In the genomic region with DNA sequence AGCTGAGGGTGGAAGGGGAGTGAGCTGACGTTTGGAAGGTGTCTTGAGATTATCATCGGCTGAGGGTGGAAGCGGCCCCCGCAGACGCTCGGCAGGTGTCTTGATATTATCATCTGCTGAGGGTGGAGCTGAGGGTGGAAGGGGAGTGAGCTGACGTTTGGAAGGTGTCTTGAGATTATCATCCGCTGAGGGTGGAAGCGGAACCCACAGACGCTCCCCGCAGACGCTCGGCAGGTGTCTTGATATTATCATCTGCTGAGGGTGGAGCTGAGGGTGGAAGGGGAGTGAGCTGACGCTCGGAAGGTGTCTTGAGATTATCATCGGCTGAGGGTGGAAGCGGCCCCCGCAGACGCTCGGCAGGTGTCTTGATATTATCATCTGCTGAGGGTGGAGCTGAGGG, we compare ENCODE assay signal across 8 cellular contexts. TPM values are rescaled to one million over a fixed set of nuclear protein-coding genes. Genes with fewer than 3 reads are reported as not detected.
DNase-seq lines count a peak whose midpoint lies in the region; ATAC-seq and TF ChIP-seq lines count a peak whose summit lies in the region.
"Not testable (repeated sequence)": the region's sequence is repeated elsewhere in the genome, so short reads cannot be mapped to it uniquely, and the experiment has no call there.

No MANE protein-coding gene starts in this region.

- peak overlapping the region; percentile 49 for H3K27ac Mint-ChIP-seq in CD4-positive, alpha-beta T cell
- not testable (repeated sequence) for H3K27ac Mint-ChIP-seq in activated CD4-positive, alpha-beta memory T cell treated with anti-CD3 and anti-CD28 coated beads for 36 hours
- H3K27ac Mint-ChIP-seq in memory B cell: peak overlapping the region; percentile 74

- H3K9me2 ChIP-seq in OCI-LY7 (ENCODE audit: insufficient read depth, low read length): not testable (repeated sequence)

- intact Hi-C loops in CD4-positive, alpha-beta T cell (cut with DNase I, micrococcal nuclease); OCI-LY7 (cut with micrococcal nuclease; ENCODE audit: unreplicated experiment); activated CD4-positive, alpha-beta memory T cell treated with anti-CD3 and anti-CD28 coated beads for 36 hours (cut with micrococcal nuclease): not testable (repeated sequence)

- not testable (repeated sequence) for BruUV-seq in OCI-LY7 (replicated peaks; lab: Mats Ljungman, UMichigan)

- not testable (repeated sequence) for H3K27me3 Mint-ChIP-seq in CD4-positive, alpha-beta T cell; activated CD4-positive, alpha-beta memory T cell treated with anti-CD3 and anti-CD28 coated beads for 36 hours; memory B cell

- not testable (repeated sequence) for H3K27ac ChIP-seq in CD4-positive, alpha-beta T cell (ENCODE audit: low read depth, low read length); OCI-LY7 (ENCODE audit: low read depth, low read length, poor library complexity, severe bottlenecking)

- H3K4me3 ChIP-seq in OCI-LY7 (ENCODE audit: low read depth, low read length, poor library complexity, severe bottlenecking): not testable (repeated sequence)

- H3K4me1 Mint-ChIP-seq in CD4-positive, alpha-beta T cell (ENCODE audit: low read depth); activated CD4-positive, alpha-beta memory T cell treated with anti-CD3 and anti-CD28 coated beads for 36 hours (ENCODE audit: low read depth); memory B cell: not testable (repeated sequence)

- H4K20me1 ChIP-seq in OCI-LY7 (ENCODE audit: insufficient read depth, low read length): not testable (repeated sequence)

- not testable (repeated sequence) for TF ChIP-seq CTCF in CD4-positive, alpha-beta T cell (IDR thresholded peaks at IDR 0.05); OCI-LY7 (conservative IDR thresholded peaks at IDR 0.05; ENCODE audit: low read length)

- not testable (repeated sequence) for H3K9me3 Mint-ChIP-seq in CD4-positive, alpha-beta T cell; activated CD4-positive, alpha-beta memory T cell treated with anti-CD3 and anti-CD28 coated beads for 36 hours; memory B cell

- H3K9me3 ChIP-seq in CD4-positive, alpha-beta T cell (ENCODE audit: control insufficient read depth, low read length); OCI-LY7 (ENCODE audit: low read length): not testable (repeated sequence)

- not testable (repeated sequence) for H3K36me3 Mint-ChIP-seq in CD4-positive, alpha-beta T cell (ENCODE audit: low read depth); activated CD4-positive, alpha-beta memory T cell treated with anti-CD3 and anti-CD28 coated beads for 36 hours; memory B cell

- not testable (repeated sequence) for H3K4me1 ChIP-seq in OCI-LY7 (ENCODE audit: insufficient read depth, low read length, poor library complexity, severe bottlenecking)

- not testable (repeated sequence) for H3K36me3 ChIP-seq in OCI-LY7 (ENCODE audit: insufficient read depth, low read length)

- POLR2A ChIA-PET in CD4-positive, alpha-beta T cell (lab: Charles Lee); OCI-LY7 (lab: Charles Lee); activated CD4-positive, alpha-beta memory T cell treated with anti-CD3 and anti-CD28 coated beads for 36 hours (lab: Charles Lee): not testable (repeated sequence)

- not testable (repeated sequence) for H2AFZ ChIP-seq in OCI-LY7 (ENCODE audit: low read length)

- H3K4me2 ChIP-seq in OCI-LY7 (ENCODE audit: low read length): peak overlapping the region; percentile 42; the same call in 1 of the 2 replicates

- H3K27me3 ChIP-seq in CD4-positive, alpha-beta T cell (ENCODE audit: control insufficient read depth, insufficient read depth, low read length): not testable (repeated sequence)

- not testable (repeated sequence) for ATAC-seq in CD4-positive, alpha-beta T cell (ENCODE audit: poor library complexity)
- peak; percentile 78 for ATAC-seq in memory B cell (ENCODE audit: low read depth)

- not testable (repeated sequence) for H3K4me3 Mint-ChIP-seq in CD4-positive, alpha-beta T cell; activated CD4-positive, alpha-beta memory T cell treated with anti-CD3 and anti-CD28 coated beads for 36 hours
- H3K4me3 Mint-ChIP-seq in memory B cell: peak overlapping the region; percentile 67

- CTCF ChIA-PET in CD4-positive, alpha-beta T cell (lab: Charles Lee); OCI-LY7 (lab: Charles Lee; ENCODE audit: unreplicated experiment); activated CD4-positive, alpha-beta memory T cell treated with anti-CD3 and anti-CD28 coated beads for 36 hours (lab: Charles Lee): not testable (repeated sequence)

- H3K79me2 ChIP-seq in OCI-LY7 (ENCODE audit: insufficient read depth, low read depth, low read length): not testable (repeated sequence)

- DNase-seq in CD4-positive, alpha-beta T cell: peak in 8 of 10 experiments; percentile 8 to 56 (median 18)
- not testable (repeated sequence) for DNase-seq in OCI-LY7 (ENCODE audit: low spot score)
- peak; percentile 50 for DNase-seq in T-helper 22 cell (ENCODE audit: low read depth)
- DNase-seq in activated CD4-positive, alpha-beta memory T cell treated with anti-CD3 and anti-CD28 coated beads for 36 hours: peak; percentile 13
- DNase-seq in activated T-cell treated with anti-CD3 and anti-CD28 coated beads, Interleukin-2, amount 50 U/mL, for 1 hour: peak; percentile 40
- DNase-seq in activated naive CD4-positive, alpha-beta T cell treated with Interleukin-2 at 50 U/mL for 16 hours: peak; percentile 10
- peak in 1 of 2 donors; percentile 68 for DNase-seq in memory B cell (ENCODE audit: low spot score in 2 of 2)
- DNase-seq in stimulated activated CD8-positive, alpha-beta memory T cell treated with anti-CD3 and anti-CD28 coated beads, Interleukin-15, amount 100 ng/mL, for 4 hours (ENCODE audit: low read depth in 2 of 2): peak; percentile 0 to 5

RNA-seq across cellular contexts. Expression of gene NPIPB11, which starts 24.4 kb away (rescaled TPM):
- 1 to 10 TPM; 1.6 to 2.3 TPM for total RNA-seq in CD4-positive, alpha-beta T cell
- 0.60 and 1.8 TPM in 2 replicates for total RNA-seq in OCI-LY7 (2014; rRNA removed; shearing (Covaris generic))
- 0.70 and 1.8 TPM in 2 replicates for total RNA-seq in OCI-LY7 (2022)
- total RNA-seq in activated CD4-positive, alpha-beta memory T cell treated with anti-CD3 and anti-CD28 coated beads for 36 hours: 1 to 10 TPM; 1.1 to 1.6 TPM
